In genomic region chr6:107083047-107083768, GRCh38 we compare ENCODE assay signal across 14 cellular contexts. TPM values are rescaled to one million over a fixed set of nuclear protein-coding genes. Genes with fewer than 3 reads are reported as not detected.
DNase-seq lines count a peak whose midpoint lies in the region; ATAC-seq and TF ChIP-seq lines count a peak whose summit lies in the region.
"Had no signal": no experiment of that assay in that cellular context is flagged by ENCODE, and none has a peak within 500 bp of the region (broad histone marks: within the 10 kb centered on the region; RNA-seq: fewer than 3 reads in every experiment).

No MANE protein-coding gene starts in this region.

- no peak overlapping the region for H3K4me3 ChIP-seq in endodermal cell (ENCODE audit: low read length)
- H3K4me3 ChIP-seq: transverse colon had no signal

- H3K4me1 Mint-ChIP-seq in endodermal cell = peaks cover 21% of the 10 kb centered on the region

- TF ChIP-seq CTCF in endodermal cell (conservative IDR thresholded peaks at IDR 0.05) = no peak

- no peaks in the 10 kb centered on the region for H3K4me1 ChIP-seq in endodermal cell (ENCODE audit: control insufficient read depth, insufficient read depth, low read length)
- H3K4me1 ChIP-seq: transverse colon had no signal

- H3K4me3 Mint-ChIP-seq in endodermal cell = no peak overlapping the region

- DNase-seq in endodermal cell (peak; percentile 20), NCI-H526 treated with DMSO at 0.1 percent for 48 hours (lab: John Stamatoyannopoulos, UW) (no peak), hippocampal formation (lab: John Stamatoyannopoulos, UW) (no peak), NCI-H2196 (lab: John Stamatoyannopoulos, UW; ENCODE audit: unreplicated experiment) (no peak)
- DNase-seq: NCI-H2171 treated with DMSO at 0.1 percent for 48 hours, right cardiac atrium, T1000, transverse colon had no signal

- peaks cover 21% of the 10 kb centered on the region for H3K36me3 ChIP-seq in endodermal cell (ENCODE audit: control insufficient read depth, insufficient read depth, low read length)
- H3K36me3 ChIP-seq: transverse colon had no signal

- H3K36me3 Mint-ChIP-seq in endodermal cell (ENCODE audit: low read depth) = peaks cover 72% of the 10 kb centered on the region

- H3K27me3 Mint-ChIP-seq in endodermal cell (ENCODE audit: insufficient read depth) = no peaks in the 10 kb centered on the region

- no peak overlapping the region for H3K27ac ChIP-seq in endodermal cell (ENCODE audit: low read depth, low read length)
- H3K27ac ChIP-seq: KMS-11, transverse colon had no signal

- no peaks in the 10 kb centered on the region for H3K27me3 ChIP-seq in endodermal cell (ENCODE audit: control insufficient read depth, insufficient read depth, low read length, poor library complexity, severe bottlenecking)
- H3K27me3 ChIP-seq: transverse colon had no signal

- peaks cover 20% of the 10 kb centered on the region for H3K9me3 ChIP-seq in endodermal cell (ENCODE audit: control insufficient read depth, low read length)

- H3K27ac Mint-ChIP-seq in endodermal cell = no peak overlapping the region

- 94 to 96% methylated on average over 7 to 10 of the region's 10 CpGs for WGBS in endodermal cell (ENCODE audit: insufficient coverage in 1 of 2, insufficient read length in 1 of 2), 2 experiments

- peaks cover 19% of the 10 kb centered on the region for H3K9me3 Mint-ChIP-seq in endodermal cell

- peak; percentile 75 for ATAC-seq in GM18870 (IDR thresholded peaks at IDR 0.05; ENCODE audit: unreplicated experiment)
- ATAC-seq in GM21528 (IDR thresholded peaks at IDR 0.05; ENCODE audit: low FRiP score, unreplicated experiment) = peak; percentile 79
- peak; percentile 84 for ATAC-seq in HG03097 (IDR thresholded peaks at IDR 0.05; ENCODE audit: low FRiP score, unreplicated experiment)
- ATAC-seq: esophagus mucosa, HCT116, right cardiac atrium had no signal

- H3K9ac ChIP-seq in endodermal cell (ENCODE audit: extremely low read depth, low read length, poor library complexity, severe bottlenecking) = no peak overlapping the region
- H3K9ac ChIP-seq: KMS-11 had no signal

RNA-seq across cellular contexts. Expression of gene BEND3, which starts 32.1 kb away (rescaled TPM):
- total RNA-seq in endodermal cell = 10 to 100 TPM; 18.0 to 28.6 TPM
- polyA plus RNA-seq in endodermal cell (2013, experiment 1 of 2) = 8.2 TPM
- 7.8 TPM for polyA plus RNA-seq in endodermal cell (2013, experiment 2 of 2)

RNA-seq across cellular contexts. Expression of gene MTRES1, which starts 55.2 kb away (rescaled TPM):
- total RNA-seq in endodermal cell = 10 to 100 TPM; 20.5 to 26.1 TPM
- 23.4 TPM for polyA plus RNA-seq in endodermal cell (2013, experiment 1 of 2)
- polyA plus RNA-seq in endodermal cell (2013, experiment 2 of 2) = 20.4 TPM
